1 cellular context compared by ENCODE assay signal in the genomic region with DNA sequence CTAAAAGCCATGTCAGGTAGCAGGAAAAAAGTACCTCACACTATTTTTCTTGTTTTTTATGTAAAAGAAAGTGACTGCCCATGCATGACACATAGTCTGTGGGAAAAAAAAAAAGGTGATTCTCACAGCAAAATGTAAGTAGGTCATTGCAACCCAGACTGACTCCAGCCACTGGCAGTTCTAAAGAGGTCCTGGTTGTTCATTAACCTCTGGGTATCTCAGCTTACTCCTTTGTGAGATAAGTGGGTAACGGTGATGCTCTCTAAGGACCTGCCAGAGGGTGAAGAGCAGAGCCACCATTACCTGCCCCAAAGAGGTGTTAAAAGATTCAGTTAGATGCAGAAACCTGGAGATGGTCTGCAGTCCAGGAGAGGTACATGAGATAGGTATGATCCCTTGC.
TF ChIP-seq lines count a peak whose summit lies in the region.

No MANE protein-coding gene starts in this region.

TF ChIP-seq in HepG2, 621 proteins besides CTCF, POLR2A, EP300 and RAD21 (continued from another document):
- TF ChIP-seq, protein P1, sequence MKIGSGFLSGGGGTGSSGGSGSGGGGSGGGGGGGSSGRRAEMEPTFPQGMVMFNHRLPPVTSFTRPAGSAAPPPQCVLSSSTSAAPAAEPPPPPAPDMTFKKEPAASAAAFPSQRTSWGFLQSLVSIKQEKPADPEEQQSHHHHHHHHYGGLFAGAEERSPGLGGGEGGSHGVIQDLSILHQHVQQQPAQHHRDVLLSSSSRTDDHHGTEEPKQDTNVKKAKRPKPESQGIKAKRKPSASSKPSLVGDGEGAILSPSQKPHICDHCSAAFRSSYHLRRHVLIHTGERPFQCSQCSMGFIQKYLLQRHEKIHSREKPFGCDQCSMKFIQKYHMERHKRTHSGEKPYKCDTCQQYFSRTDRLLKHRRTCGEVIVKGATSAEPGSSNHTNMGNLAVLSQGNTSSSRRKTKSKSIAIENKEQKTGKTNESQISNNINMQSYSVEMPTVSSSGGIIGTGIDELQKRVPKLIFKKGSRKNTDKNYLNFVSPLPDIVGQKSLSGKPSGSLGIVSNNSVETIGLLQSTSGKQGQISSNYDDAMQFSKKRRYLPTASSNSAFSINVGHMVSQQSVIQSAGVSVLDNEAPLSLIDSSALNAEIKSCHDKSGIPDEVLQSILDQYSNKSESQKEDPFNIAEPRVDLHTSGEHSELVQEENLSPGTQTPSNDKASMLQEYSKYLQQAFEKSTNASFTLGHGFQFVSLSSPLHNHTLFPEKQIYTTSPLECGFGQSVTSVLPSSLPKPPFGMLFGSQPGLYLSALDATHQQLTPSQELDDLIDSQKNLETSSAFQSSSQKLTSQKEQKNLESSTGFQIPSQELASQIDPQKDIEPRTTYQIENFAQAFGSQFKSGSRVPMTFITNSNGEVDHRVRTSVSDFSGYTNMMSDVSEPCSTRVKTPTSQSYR (CRISPR knock-in tag; IDR thresholded peaks at IDR 0.05; ENCODE audit: borderline replicate concordance): no peak
- TF ChIP-seq NONO (IDR thresholded peaks at IDR 0.05): no peak
- TF ChIP-seq NONO (CRISPR knock-in tag; conservative IDR thresholded peaks at IDR 0.05): no peak
- TF ChIP-seq, protein P2, sequence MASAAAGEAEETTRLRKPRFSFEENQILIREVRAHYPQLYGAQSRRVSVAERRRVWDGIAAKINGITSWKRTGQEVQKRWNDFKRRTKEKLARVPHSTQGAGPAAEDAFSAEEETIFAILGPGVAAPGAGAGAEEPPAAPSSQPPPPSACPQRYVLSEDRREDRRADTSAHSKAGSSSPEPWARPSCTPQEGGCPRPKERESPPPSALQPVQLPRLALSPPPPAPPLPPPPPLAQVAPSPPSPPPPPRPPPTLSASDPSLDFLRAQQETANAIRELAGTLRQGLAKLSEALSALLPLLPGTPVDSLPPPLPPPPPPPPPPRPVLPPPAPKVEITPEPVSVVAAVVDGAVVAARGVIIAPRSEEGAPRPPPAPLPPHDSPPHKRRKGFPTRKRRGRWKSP (CRISPR knock-in tag; IDR thresholded peaks at IDR 0.05): no peak
- TF ChIP-seq, protein P3, sequence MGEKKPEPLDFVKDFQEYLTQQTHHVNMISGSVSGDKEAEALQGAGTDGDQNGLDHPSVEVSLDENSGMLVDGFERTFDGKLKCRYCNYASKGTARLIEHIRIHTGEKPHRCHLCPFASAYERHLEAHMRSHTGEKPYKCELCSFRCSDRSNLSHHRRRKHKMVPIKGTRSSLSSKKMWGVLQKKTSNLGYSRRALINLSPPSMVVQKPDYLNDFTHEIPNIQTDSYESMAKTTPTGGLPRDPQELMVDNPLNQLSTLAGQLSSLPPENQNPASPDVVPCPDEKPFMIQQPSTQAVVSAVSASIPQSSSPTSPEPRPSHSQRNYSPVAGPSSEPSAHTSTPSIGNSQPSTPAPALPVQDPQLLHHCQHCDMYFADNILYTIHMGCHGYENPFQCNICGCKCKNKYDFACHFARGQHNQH (CRISPR knock-in tag; IDR thresholded peaks at IDR 0.05): no peak
- no peak for TF ChIP-seq SIN3A (IDR thresholded peaks at IDR 0.05; ENCODE audit: borderline replicate concordance, low read depth, low read length)
